ENCODE assay signal across 3 cellular contexts in genomic region chr5:1244255-1244654, GRCh38. TPM values are rescaled to one million over a fixed set of nuclear protein-coding genes. Genes with fewer than 3 reads are reported as not detected.
"Had no signal": no experiment of that assay in that cellular context is flagged by ENCODE, and none has a peak within 500 bp of the region (broad histone marks: within the 10 kb centered on the region; RNA-seq: fewer than 3 reads in every experiment).

No MANE protein-coding gene starts in this region.

- H3K4me3 ChIP-seq: GM12878 had no signal

- ATAC-seq: GM12878 had no signal

- DNase-seq: GDM1, GF-D8 had no signal

RNA-seq across cellular contexts. Expression of gene SLC6A18, which starts 19.1 kb away (rescaled TPM):
- total RNA-seq: GM12878 had no signal
- polyA plus RNA-seq: GM12878 had no signal
